13 cellular contexts compared by ENCODE assay signal in genomic region chr15:29050870-29051269, GRCh38.
DNase-seq lines count a peak whose midpoint lies in the region; FAIRE-seq and TF ChIP-seq lines count a peak whose summit lies in the region.
"Had no signal": no experiment of that assay in that cellular context is flagged by ENCODE, and none has a peak within 500 bp of the region (broad histone marks: within the 10 kb centered on the region; RNA-seq: fewer than 3 reads in every experiment).

No MANE protein-coding gene starts in this region.

- no peak overlapping the region for H3K27ac ChIP-seq in kidney (ENCODE audit: low read depth in 2 of 2, low read length in 2 of 2)
- H3K27ac ChIP-seq: epithelial cell of prostate had no signal

- H3K4me1 Mint-ChIP-seq in immature natural killer cell, result peaks cover 66 to 74% of the 10 kb centered on the region in 2 donors
- peaks cover 4% of the 10 kb centered on the region for H3K4me1 Mint-ChIP-seq in mesothelial cell of epicardium
- H3K4me1 Mint-ChIP-seq: activated B cell treated with CpG ODN at 0.5 μM for 24 hours had no signal

- TF ChIP-seq CTCF in mesothelial cell of epicardium (IDR thresholded peaks at IDR 0.05; ENCODE audit: unreplicated experiment), result no peak
- TF ChIP-seq CTCF in kidney (IDR thresholded peaks at IDR 0.05; ENCODE audit: borderline replicate concordance, extremely low read depth, insufficient read depth), result no peak

- no peak overlapping the region for H3K9ac ChIP-seq in kidney (ENCODE audit: low read length in 2 of 2)

- no peaks in the 10 kb centered on the region for H3K9me3 Mint-ChIP-seq in immature natural killer cell
- peaks cover 13% of the 10 kb centered on the region for H3K9me3 Mint-ChIP-seq in mesothelial cell of epicardium
- H3K9me3 Mint-ChIP-seq: activated B cell treated with CpG ODN at 0.5 μM for 24 hours; activated T-helper 1 cell treated with anti-CD3 and anti-CD28 coated beads, Interleukin-12 subunit alpha, Interleukin-12 subunit beta, Interleukin-2, Interleukin-4 antibody, amounts not matched to agents 30 ng/mL and 10 ng/mL and 1 ng/mL, durations not matched to agents 14 hours and 24 hours and 36 hours had no signal

- peaks cover 4 to 6% (median 5%) of the 10 kb centered on the region in 3 donors for H3K36me3 Mint-ChIP-seq in immature natural killer cell
- no peaks in the 10 kb centered on the region for H3K36me3 Mint-ChIP-seq in mesothelial cell of epicardium

- intact Hi-C loops in kidney (cut with DNase I), result no loop called here

- H3K4me3 Mint-ChIP-seq in immature natural killer cell, result peak overlapping the region; percentile 51 to 73 (median 69)
- no peak overlapping the region for H3K4me3 Mint-ChIP-seq in mesothelial cell of epicardium
- H3K4me3 Mint-ChIP-seq: activated B cell treated with CpG ODN at 0.5 μM for 24 hours; activated T-helper 1 cell treated with anti-CD3 and anti-CD28 coated beads, Interleukin-12 subunit alpha, Interleukin-12 subunit beta, Interleukin-2, Interleukin-4 antibody, amounts not matched to agents 30 ng/mL and 10 ng/mL and 1 ng/mL, durations not matched to agents 14 hours and 24 hours and 36 hours had no signal

- no peak for FAIRE-seq in kidney (lab: Jason Lieb, UNC)
- FAIRE-seq: GM12878 had no signal

- H3K27ac Mint-ChIP-seq in immature natural killer cell, result peak overlapping the region; percentile 81 to 93 (median 90)
- no peak overlapping the region for H3K27ac Mint-ChIP-seq in mesothelial cell of epicardium
- H3K27ac Mint-ChIP-seq: activated B cell treated with CpG ODN at 0.5 μM for 24 hours; activated T-helper 1 cell treated with anti-CD3 and anti-CD28 coated beads, Interleukin-12 subunit alpha, Interleukin-12 subunit beta, Interleukin-2, Interleukin-4 antibody, amounts not matched to agents 30 ng/mL and 10 ng/mL and 1 ng/mL, durations not matched to agents 14 hours and 24 hours and 36 hours had no signal

- H3K9me3 ChIP-seq in kidney (ENCODE audit: control insufficient read depth in 1 of 2, low read length in 2 of 2), result no peaks in the 10 kb centered on the region

- peak; percentile 15 for DNase-seq in stimulated activated CD4-positive, alpha-beta T cell treated with anti-CD3 and anti-CD28 coated beads, Interleukin-1b, Interleukin-23, amount 100 ng/mL, for 48 hours
- no peak for DNase-seq in stimulated activated CD4-positive, alpha-beta T cell treated with anti-CD3 and anti-CD28 coated beads, Interleukin-4, amount 100 ng/mL, for 4 hours
- DNase-seq in astrocyte of the hippocampus (ENCODE audit: low read depth, low spot score) (peak; percentile 50), immature natural killer cell (peak; percentile 74 to 84 (median 82)), NOMO-1 treated with dmso at 0.1 percent for 144 hours (lab: John Stamatoyannopoulos, UW; ENCODE audit: unreplicated experiment) (no peak), mesothelial cell of epicardium (ENCODE audit: low spot score in 2 of 2, unreplicated experiment in 2 of 2) (no peak), GM03348 (ENCODE audit: low spot score) (no peak), kidney (no peak)
- DNase-seq: activated B cell treated with CpG ODN at 0.5 μM for 24 hours, caudate nucleus had no signal

- H3K36me3 ChIP-seq in kidney (ENCODE audit: control insufficient read depth in 1 of 2, insufficient read depth in 2 of 2, low read length in 2 of 2), result no peaks in the 10 kb centered on the region

- H3K27me3 Mint-ChIP-seq in immature natural killer cell (ENCODE audit: low read depth in 3 of 3) (peaks cover 0 to 3% (median 2%) of the 10 kb centered on the region in 3 donors), mesothelial cell of epicardium (ENCODE audit: low read depth) (no peaks in the 10 kb centered on the region)
- H3K27me3 Mint-ChIP-seq: activated B cell treated with CpG ODN at 0.5 μM for 24 hours had no signal

- no peaks in the 10 kb centered on the region for H3K4me1 ChIP-seq in kidney (ENCODE audit: control insufficient read depth in 1 of 2, insufficient read depth in 1 of 2, low read depth in 1 of 2, low read length in 2 of 2)

- no peak overlapping the region for H3K4me3 ChIP-seq in kidney (ENCODE audit: low read length in 2 of 2)
- H3K4me3 ChIP-seq: GM12878 had no signal

Comparison
In these comparisons a context has a peak if more than half of its experiments do, and no peak if none do; other contexts are left out.
1. DNase-seq: peak in stimulated activated CD4-positive, alpha-beta T cell treated with anti-CD3 and anti-CD28 coated beads, Interleukin-1b, Interleukin-23, amount 100 ng/mL, for 48 hours (single experiment), astrocyte of the hippocampus (single experiment) and immature natural killer cell (3 of 3); none in stimulated activated CD4-positive, alpha-beta T cell treated with anti-CD3 and anti-CD28 coated beads, Interleukin-4, amount 100 ng/mL, for 4 hours (0 of 2), NOMO-1 treated with dmso at 0.1 percent for 144 hours (single experiment), mesothelial cell of epicardium (0 of 2), GM03348 (single experiment) and kidney (single experiment).